Comparison of ENCODE assay signal across 8 cellular contexts in the genomic region with DNA sequence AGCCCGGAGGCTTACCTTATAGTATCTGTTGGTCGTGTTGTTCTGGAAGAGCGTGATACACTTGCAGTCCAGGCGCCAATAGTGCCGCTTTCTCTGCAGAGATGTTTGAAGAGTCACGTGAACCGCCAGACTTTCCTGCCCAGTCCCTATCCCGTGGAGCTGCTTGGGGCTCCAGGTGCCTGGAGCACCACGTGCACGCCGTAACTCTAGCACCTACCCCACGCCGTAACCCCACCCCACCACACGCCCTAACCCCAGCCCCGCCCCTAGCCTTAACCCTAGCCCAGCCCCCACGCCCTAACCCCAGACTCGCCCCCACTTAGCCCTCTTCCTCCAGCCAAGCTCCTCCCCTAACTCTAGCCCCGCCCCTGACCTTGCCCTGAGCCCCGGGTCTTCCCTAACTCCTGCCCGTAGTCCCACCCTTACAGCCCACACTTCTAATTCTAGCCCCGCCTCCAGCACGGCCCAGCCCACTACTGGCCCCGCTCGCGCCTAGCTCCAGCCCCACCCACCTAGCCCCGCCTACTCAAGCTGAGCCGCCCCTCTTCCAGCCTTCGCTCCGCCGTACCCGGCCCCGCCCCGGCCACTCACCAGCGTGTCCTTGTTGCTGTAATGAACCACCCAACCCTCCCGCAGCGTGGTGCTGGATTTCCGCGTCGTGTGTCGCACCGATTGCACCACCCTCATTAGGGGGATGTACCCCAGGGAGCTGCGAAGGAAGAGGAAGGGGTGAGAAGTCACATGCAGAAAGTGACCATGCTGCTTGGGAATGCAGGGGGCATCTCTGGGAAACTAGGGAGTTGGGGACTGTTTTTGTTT. TPM values are rescaled to one million over a fixed set of nuclear protein-coding genes. Genes with fewer than 3 reads are reported as not detected.
A peak's percentile ranks its signal among the peaks of the same experiment; 100 is the strongest.
DNase-seq lines count a peak whose midpoint lies in the region; ATAC-seq, FAIRE-seq and TF ChIP-seq lines count a peak whose summit lies in the region.

No MANE protein-coding gene starts in this region.

- no peak overlapping the region for H3K27ac ChIP-seq in HEK293 (ENCODE audit: extremely low read depth, low read depth, low read length)

- no peak overlapping the region for H3K4me3 ChIP-seq in HEK293 (ENCODE audit: low read depth, low read length)

- no peaks in the 10 kb centered on the region for H3K4me1 ChIP-seq in HEK293 (ENCODE audit: control insufficient read depth, insufficient read depth, low read length)

- H3K36me3 ChIP-seq in HEK293 (ENCODE audit: control insufficient read depth in 2 of 2, insufficient read depth in 1 of 2, low read length in 2 of 2): peaks cover 83 to 90% of the 10 kb centered on the region in 2 experiments

- POLR2A ChIA-PET in HEK293 (lab: Yijun Ruan, JAX): interaction anchor here (1.7 kb wide), 1 partner anchor 97 kb away, joined by 5 read pairs; no protein-coding TSS in a partner anchor

- no peak for TF ChIP-seq CTCF in HEK293 (tag by site-specific recombination; IDR thresholded peaks at IDR 0.05)

- no peak for ATAC-seq in HG03045 (IDR thresholded peaks at IDR 0.05; ENCODE audit: unreplicated experiment)

- peak; percentile 61 for DNase-seq in T1000 (lab: John Stamatoyannopoulos, UW)
- peak; percentile 52 to 87 for DNase-seq in frontal cortex (ENCODE audit: low spot score in 2 of 2)
- peak; percentile 21 for DNase-seq in occipital lobe (lab: John Stamatoyannopoulos, UW)
- no peak for DNase-seq in NK-92 (lab: John Stamatoyannopoulos, UW; ENCODE audit: unreplicated experiment)
- no peak for DNase-seq in effector CD8-positive, alpha-beta T cell (lab: John Stamatoyannopoulos, UW)
- DNase-seq in UCSD-AML1 (lab: John Stamatoyannopoulos, UW; ENCODE audit: unreplicated experiment): no peak

- no peak for FAIRE-seq in frontal cortex (lab: Jason Lieb, UNC)

- CTCF ChIA-PET in HEK293 (lab: Yijun Ruan, JAX): interaction anchor here (0.6 to 1.1 kb wide), 5 partner anchors 32 to 70 kb away, joined by 3 to 4 read pairs (median 3); a partner anchor contains a TSS

- no peaks in the 10 kb centered on the region for H3K9me3 ChIP-seq in HEK293 (ENCODE audit: control insufficient read depth, insufficient read depth, low read depth, low read length)

TF ChIP-seq in HEK293, 187 proteins besides CTCF, POLR2A, EP300 and RAD21 (continues in another document):
- no peak for TF ChIP-seq ZNF544 (tag by site-specific recombination; IDR thresholded peaks at IDR 0.05)
- no peak for TF ChIP-seq ZNF292 (tag by site-specific recombination; IDR thresholded peaks at IDR 0.05; ENCODE audit: borderline replicate concordance, low read depth)
- TF ChIP-seq ZNF837 (tag by site-specific recombination; IDR thresholded peaks at IDR 0.05): no peak
- TF ChIP-seq, protein P1, sequence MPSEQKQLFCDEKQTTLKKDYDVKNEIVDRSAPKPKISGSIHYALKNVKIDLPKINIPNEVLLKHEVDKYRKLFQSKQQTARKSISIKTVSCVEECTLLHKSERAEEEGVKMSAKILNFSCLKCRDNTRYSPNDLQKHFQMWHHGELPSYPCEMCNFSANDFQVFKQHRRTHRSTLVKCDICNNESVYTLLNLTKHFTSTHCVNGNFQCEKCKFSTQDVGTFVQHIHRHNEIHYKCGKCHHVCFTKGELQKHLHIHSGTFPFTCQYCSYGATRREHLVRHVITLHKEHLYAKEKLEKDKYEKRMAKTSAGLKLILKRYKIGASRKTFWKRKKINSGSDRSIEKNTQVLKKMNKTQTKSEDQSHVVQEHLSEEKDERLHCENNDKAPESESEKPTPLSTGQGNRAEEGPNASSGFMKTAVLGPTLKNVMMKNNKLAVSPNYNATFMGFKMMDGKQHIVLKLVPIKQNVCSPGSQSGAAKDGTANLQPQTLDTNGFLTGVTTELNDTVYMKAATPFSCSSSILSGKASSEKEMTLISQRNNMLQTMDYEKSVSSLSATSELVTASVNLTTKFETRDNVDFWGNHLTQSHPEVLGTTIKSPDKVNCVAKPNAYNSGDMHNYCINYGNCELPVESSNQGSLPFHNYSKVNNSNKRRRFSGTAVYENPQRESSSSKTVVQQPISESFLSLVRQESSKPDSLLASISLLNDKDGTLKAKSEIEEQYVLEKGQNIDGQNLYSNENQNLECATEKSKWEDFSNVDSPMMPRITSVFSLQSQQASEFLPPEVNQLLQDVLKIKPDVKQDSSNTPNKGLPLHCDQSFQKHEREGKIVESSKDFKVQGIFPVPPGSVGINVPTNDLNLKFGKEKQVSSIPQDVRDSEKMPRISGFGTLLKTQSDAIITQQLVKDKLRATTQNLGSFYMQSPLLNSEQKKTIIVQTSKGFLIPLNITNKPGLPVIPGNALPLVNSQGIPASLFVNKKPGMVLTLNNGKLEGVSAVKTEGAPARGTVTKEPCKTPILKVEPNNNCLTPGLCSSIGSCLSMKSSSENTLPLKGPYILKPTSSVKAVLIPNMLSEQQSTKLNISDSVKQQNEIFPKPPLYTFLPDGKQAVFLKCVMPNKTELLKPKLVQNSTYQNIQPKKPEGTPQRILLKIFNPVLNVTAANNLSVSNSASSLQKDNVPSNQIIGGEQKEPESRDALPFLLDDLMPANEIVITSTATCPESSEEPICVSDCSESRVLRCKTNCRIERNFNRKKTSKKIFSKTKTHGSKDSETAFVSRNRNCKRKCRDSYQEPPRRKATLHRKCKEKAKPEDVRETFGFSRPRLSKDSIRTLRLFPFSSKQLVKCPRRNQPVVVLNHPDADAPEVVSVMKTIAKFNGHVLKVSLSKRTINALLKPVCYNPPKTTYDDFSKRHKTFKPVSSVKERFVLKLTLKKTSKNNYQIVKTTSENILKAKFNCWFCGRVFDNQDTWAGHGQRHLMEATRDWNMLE (tag by site-specific recombination; conservative IDR thresholded peaks at IDR 0.05; ENCODE audit: low read depth): no peak
- no peak for TF ChIP-seq YY2 (tag by site-specific recombination; IDR thresholded peaks at IDR 0.05)
- peak; percentile 85 for TF ChIP-seq SP3 (tag by site-specific recombination; IDR thresholded peaks at IDR 0.05)
- TF ChIP-seq, protein P2, sequence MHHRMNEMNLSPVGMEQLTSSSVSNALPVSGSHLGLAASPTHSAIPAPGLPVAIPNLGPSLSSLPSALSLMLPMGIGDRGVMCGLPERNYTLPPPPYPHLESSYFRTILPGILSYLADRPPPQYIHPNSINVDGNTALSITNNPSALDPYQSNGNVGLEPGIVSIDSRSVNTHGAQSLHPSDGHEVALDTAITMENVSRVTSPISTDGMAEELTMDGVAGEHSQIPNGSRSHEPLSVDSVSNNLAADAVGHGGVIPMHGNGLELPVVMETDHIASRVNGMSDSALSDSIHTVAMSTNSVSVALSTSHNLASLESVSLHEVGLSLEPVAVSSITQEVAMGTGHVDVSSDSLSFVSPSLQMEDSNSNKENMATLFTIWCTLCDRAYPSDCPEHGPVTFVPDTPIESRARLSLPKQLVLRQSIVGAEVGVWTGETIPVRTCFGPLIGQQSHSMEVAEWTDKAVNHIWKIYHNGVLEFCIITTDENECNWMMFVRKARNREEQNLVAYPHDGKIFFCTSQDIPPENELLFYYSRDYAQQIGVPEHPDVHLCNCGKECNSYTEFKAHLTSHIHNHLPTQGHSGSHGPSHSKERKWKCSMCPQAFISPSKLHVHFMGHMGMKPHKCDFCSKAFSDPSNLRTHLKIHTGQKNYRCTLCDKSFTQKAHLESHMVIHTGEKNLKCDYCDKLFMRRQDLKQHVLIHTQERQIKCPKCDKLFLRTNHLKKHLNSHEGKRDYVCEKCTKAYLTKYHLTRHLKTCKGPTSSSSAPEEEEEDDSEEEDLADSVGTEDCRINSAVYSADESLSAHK (tag by site-specific recombination; IDR thresholded peaks at IDR 0.05): no peak
- peak; percentile 91 for TF ChIP-seq ZFHX2 (tag by site-specific recombination; conservative IDR thresholded peaks at IDR 0.05)
- TF ChIP-seq ZNF202 (tag by site-specific recombination; IDR thresholded peaks at IDR 0.05; ENCODE audit: borderline replicate concordance): no peak
- TF ChIP-seq, protein P3, sequence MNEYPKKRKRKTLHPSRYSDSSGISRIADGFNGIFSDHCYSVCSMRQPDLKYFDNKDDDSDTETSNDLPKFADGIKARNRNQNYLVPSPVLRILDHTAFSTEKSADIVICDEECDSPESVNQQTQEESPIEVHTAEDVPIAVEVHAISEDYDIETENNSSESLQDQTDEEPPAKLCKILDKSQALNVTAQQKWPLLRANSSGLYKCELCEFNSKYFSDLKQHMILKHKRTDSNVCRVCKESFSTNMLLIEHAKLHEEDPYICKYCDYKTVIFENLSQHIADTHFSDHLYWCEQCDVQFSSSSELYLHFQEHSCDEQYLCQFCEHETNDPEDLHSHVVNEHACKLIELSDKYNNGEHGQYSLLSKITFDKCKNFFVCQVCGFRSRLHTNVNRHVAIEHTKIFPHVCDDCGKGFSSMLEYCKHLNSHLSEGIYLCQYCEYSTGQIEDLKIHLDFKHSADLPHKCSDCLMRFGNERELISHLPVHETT (tag by site-specific recombination; IDR thresholded peaks at IDR 0.05): no peak
- TF ChIP-seq, protein P4, sequence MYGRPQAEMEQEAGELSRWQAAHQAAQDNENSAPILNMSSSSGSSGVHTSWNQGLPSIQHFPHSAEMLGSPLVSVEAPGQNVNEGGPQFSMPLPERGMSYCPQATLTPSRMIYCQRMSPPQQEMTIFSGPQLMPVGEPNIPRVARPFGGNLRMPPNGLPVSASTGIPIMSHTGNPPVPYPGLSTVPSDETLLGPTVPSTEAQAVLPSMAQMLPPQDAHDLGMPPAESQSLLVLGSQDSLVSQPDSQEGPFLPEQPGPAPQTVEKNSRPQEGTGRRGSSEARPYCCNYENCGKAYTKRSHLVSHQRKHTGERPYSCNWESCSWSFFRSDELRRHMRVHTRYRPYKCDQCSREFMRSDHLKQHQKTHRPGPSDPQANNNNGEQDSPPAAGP (tag by site-specific recombination; IDR thresholded peaks at IDR 0.05): peak; percentile 17; the same call in 1 of the 2 replicates
- TF ChIP-seq, protein P5, sequence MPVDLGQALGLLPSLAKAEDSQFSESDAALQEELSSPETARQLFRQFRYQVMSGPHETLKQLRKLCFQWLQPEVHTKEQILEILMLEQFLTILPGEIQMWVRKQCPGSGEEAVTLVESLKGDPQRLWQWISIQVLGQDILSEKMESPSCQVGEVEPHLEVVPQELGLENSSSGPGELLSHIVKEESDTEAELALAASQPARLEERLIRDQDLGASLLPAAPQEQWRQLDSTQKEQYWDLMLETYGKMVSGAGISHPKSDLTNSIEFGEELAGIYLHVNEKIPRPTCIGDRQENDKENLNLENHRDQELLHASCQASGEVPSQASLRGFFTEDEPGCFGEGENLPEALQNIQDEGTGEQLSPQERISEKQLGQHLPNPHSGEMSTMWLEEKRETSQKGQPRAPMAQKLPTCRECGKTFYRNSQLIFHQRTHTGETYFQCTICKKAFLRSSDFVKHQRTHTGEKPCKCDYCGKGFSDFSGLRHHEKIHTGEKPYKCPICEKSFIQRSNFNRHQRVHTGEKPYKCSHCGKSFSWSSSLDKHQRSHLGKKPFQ (tag by site-specific recombination; IDR thresholded peaks at IDR 0.05): no peak
- TF ChIP-seq ZNF335 (tag by site-specific recombination; conservative IDR thresholded peaks at IDR 0.05): no peak
- TF ChIP-seq ZNF785 (tag by site-specific recombination; IDR thresholded peaks at IDR 0.05): no peak

RNA-seq across cellular contexts. Expression of a gene that starts 19.6 kb away (rescaled TPM):
- total RNA-seq in frontal cortex: 5.3 TPM
- 4.7 TPM for total RNA-seq in occipital lobe

RNA-seq across cellular contexts. Expression of a gene that starts 36.4 kb away (rescaled TPM):
- total RNA-seq in frontal cortex: 17.5 TPM
- total RNA-seq in occipital lobe: 14.5 TPM

RNA-seq across cellular contexts. Expression of a gene that starts 48.5 kb away (rescaled TPM):
- total RNA-seq in frontal cortex (12.6 TPM), occipital lobe (11.7 TPM)

RNA-seq across cellular contexts. Expression of a gene that starts 48.9 kb away (rescaled TPM):
- total RNA-seq in frontal cortex (86.4 TPM), occipital lobe (85.2 TPM)

Comparison
In these comparisons a context has a peak if more than half of its experiments do, and no peak if none do; other contexts are left out.
1. DNase-seq: peak in T1000 (single experiment), frontal cortex (2 of 2) and occipital lobe (single experiment); none in NK-92 (single experiment), effector CD8-positive, alpha-beta T cell (single experiment) and UCSD-AML1 (single experiment).